ENCODE assay signal across 10 cellular contexts in genomic region chr12:121061831-121062230, GRCh38. TPM values are rescaled to one million over a fixed set of nuclear protein-coding genes. Genes with fewer than 3 reads are reported as not detected.
A peak's percentile ranks its signal among the peaks of the same experiment; 100 is the strongest.
DNase-seq lines count a peak whose midpoint lies in the region; ATAC-seq, FAIRE-seq and TF ChIP-seq lines count a peak whose summit lies in the region.
"Had no signal": no experiment of that assay in that cellular context is flagged by ENCODE, and none has a peak within 500 bp of the region (broad histone marks: within the 10 kb centered on the region; RNA-seq: fewer than 3 reads in every experiment).

No MANE protein-coding gene starts in this region.

- no TSS peak for BruUV-seq in HepG2 (replicated peaks; lab: Mats Ljungman, UMichigan)

- H3K4me2 ChIP-seq in MM.1S (ENCODE audit: low read depth, low read length), result no peak overlapping the region
- no peak overlapping the region for H3K4me2 ChIP-seq in HepG2 (ENCODE audit: low read depth, low read length)

- no peaks in the 10 kb centered on the region for H3K9me3 Mint-ChIP-seq in naive thymus-derived CD8-positive, alpha-beta T cell

- no peaks in the 10 kb centered on the region for H3K27me3 ChIP-seq in MM.1S (replicated peaks; ENCODE audit: insufficient read depth, low read length)
- H3K27me3 ChIP-seq in HepG2 (ENCODE audit: control insufficient read depth in 1 of 2, insufficient read depth in 2 of 2, low read length in 2 of 2), result 0 out of 5 replicates have a peak, but pooled peaks cover 0 to 2% of the 10 kb centered on the region in 2 experiments
- H3K27me3 ChIP-seq in spleen (replicated peaks in 1 of 7), result no peaks in the 10 kb centered on the region

- H3K4me3 ChIP-seq in MM.1S (ENCODE audit: low read length) (no peak overlapping the region), HepG2 (replicated peaks in 1 of 3; ENCODE audit: insufficient read depth in 1 of 3, low read depth in 2 of 3, low read length in 3 of 3) (no peak overlapping the region), spleen (no peak overlapping the region)

- H3K79me2 ChIP-seq in MM.1S (ENCODE audit: low read length) (no peaks in the 10 kb centered on the region), HepG2 (ENCODE audit: insufficient read depth, low read length) (no peaks in the 10 kb centered on the region)

- H3K4me1 Mint-ChIP-seq in naive thymus-derived CD8-positive, alpha-beta T cell, result peaks cover 6 to 22% (median 16%) of the 10 kb centered on the region in 4 donors

- H3F3A ChIP-seq in MM.1S (ENCODE audit: insufficient read depth, low read length), result peaks cover 5% of the 10 kb centered on the region; the same call in 1 of the 2 replicates

- 0 out of 2 replicates have a peak, but pooled peaks have one; percentile 4 for TF ChIP-seq CTCF in MM.1S (IDR thresholded peaks at IDR 0.05; ENCODE audit: low read length)
- TF ChIP-seq CTCF in HepG2 (CRISPR knock-in tag; IDR thresholded peaks at IDR 0.05), result peak; percentile 54
- peak in 1 of 11 experiments; percentile 9 for TF ChIP-seq CTCF in spleen (IDR thresholded peaks at IDR 0.05 in 8 of 11, conservative IDR thresholded peaks at IDR 0.05 in 3 of 11)

- H3K27ac ChIP-seq in MM.1S (ENCODE audit: low read length) (no peak overlapping the region), HepG2 (ENCODE audit: extremely low read length, insufficient read depth, low read length) (no peak overlapping the region), spleen (no peak overlapping the region)

- FAIRE-seq in HepG2 (lab: Jason Lieb, UNC), result no peak

- in situ Hi-C loops in HepG2 (cut with HindIII; ENCODE audit: extremely low pct_ligation_motif_present, low pct_unique_long_range_greater_than_20kb), result loop anchor here (5.0 kb wide), 1 partner anchor 35 kb away; no protein-coding TSS in a partner anchor

- WGBS in HepG2 (ENCODE audit: low lambda C conversion rate), result 0% methylated on average over 2 of the region's 2 CpGs
- 46 to 68% (median 54%) methylated on average over 2 of the region's 2 CpGs for WGBS in spleen, 5 donors

- no peak overlapping the region for H3K4me3 Mint-ChIP-seq in naive thymus-derived CD8-positive, alpha-beta T cell

- H3K27ac Mint-ChIP-seq in naive thymus-derived CD8-positive, alpha-beta T cell, result no peak overlapping the region

- POLR2A ChIA-PET in HepG2 (lab: Yijun Ruan, JAX), result no interaction called here
- POLR2A ChIA-PET in naive thymus-derived CD8-positive, alpha-beta T cell (lab: Charles Lee), result interaction anchor here (0.6 to 2.0 kb wide), 4 partner anchors 9 to 162 kb away, joined by 3 to 7 read pairs (median 5); no protein-coding TSS in a partner anchor

- H3K36me3 ChIP-seq in MM.1S (replicated peaks; ENCODE audit: insufficient read depth, low read length), result no peaks in the 10 kb centered on the region
- no peaks in the 10 kb centered on the region for H3K36me3 ChIP-seq in HepG2 (replicated peaks in 1 of 2; ENCODE audit: control insufficient read depth in 1 of 2, insufficient read depth in 2 of 2, low read length in 2 of 2)
- H3K36me3 ChIP-seq in spleen, result no peaks in the 10 kb centered on the region

- H3K4me1 ChIP-seq in MM.1S (ENCODE audit: low read length) (no peaks in the 10 kb centered on the region), HepG2 (ENCODE audit: insufficient read depth, low read length) (peaks cover 19% of the 10 kb centered on the region), spleen (peaks cover 6 to 22% (median 14%) of the 10 kb centered on the region in 6 donors)

- no peaks in the 10 kb centered on the region for H3K9me2 ChIP-seq in MM.1S (replicated peaks; ENCODE audit: insufficient read depth, low read length)

- H3K36me3 Mint-ChIP-seq in naive thymus-derived CD8-positive, alpha-beta T cell, result no peaks in the 10 kb centered on the region

- no peaks in the 10 kb centered on the region for H3K27me3 Mint-ChIP-seq in naive thymus-derived CD8-positive, alpha-beta T cell

- H3K9ac ChIP-seq in MM.1S (ENCODE audit: low read length) (no peak overlapping the region), HepG2 (ENCODE audit: insufficient read depth, low read depth, low read length) (no peak overlapping the region)

- TF ChIP-seq RAD21 in HepG2 (CRISPR knock-in tag; IDR thresholded peaks at IDR 0.05), result no peak

- CTCF ChIA-PET in HepG2 (lab: Yijun Ruan, JAX; ENCODE audit: low intra/inter-chr PET ratio, low total read pairs), result interaction anchor here (1.4 to 4.2 kb wide), 2 partner anchors 35 to 49 kb away, joined by 7 to 36 read pairs; no protein-coding TSS in a partner anchor

- no peak for TF ChIP-seq EP300 in HepG2 (IDR thresholded peaks at IDR 0.05; ENCODE audit: low read depth in 2 of 2, low read length in 2 of 2)
- no peak for TF ChIP-seq EP300 in HepG2 (CRISPR knock-in tag; IDR thresholded peaks at IDR 0.05; ENCODE audit: borderline replicate concordance)

- DNase-seq in EH (ENCODE audit: low read depth) (peak; percentile 25), MM.1S (no peak), amniotic epithelial cell (ENCODE audit: low read depth) (peak; percentile 11), HepG2 (ENCODE audit: low spot score) (peak; percentile 18), spleen (no peak)
- no peak for DNase-seq in naive thymus-derived CD8-positive, alpha-beta T cell
- DNase-seq: activated CD4-positive, alpha-beta T cell treated with anti-CD3 and anti-CD28 coated beads for 48 hours; NCI-H1092 had no signal

- TF ChIP-seq POLR2A in HepG2 (IDR thresholded peaks at IDR 0.05; ENCODE audit: insufficient read depth in 1 of 2, low read depth in 2 of 2, low read length in 2 of 2) (no peak), spleen (IDR thresholded peaks at IDR 0.05) (no peak)

- H2AFZ ChIP-seq in MM.1S (ENCODE audit: low read length), result no peak overlapping the region
- H2AFZ ChIP-seq in HepG2 (ENCODE audit: low read length), result no peak overlapping the region

- ATAC-seq in HepG2, result no peak
- ATAC-seq in GM21423 (IDR thresholded peaks at IDR 0.05; ENCODE audit: unreplicated experiment), result no peak
- no peak for ATAC-seq in naive thymus-derived CD8-positive, alpha-beta T cell
- ATAC-seq in GM21381 (IDR thresholded peaks at IDR 0.05; ENCODE audit: unreplicated experiment), result no peak

- H4K20me1 ChIP-seq in MM.1S (ENCODE audit: insufficient read depth, low read length), result no peaks in the 10 kb centered on the region
- H4K20me1 ChIP-seq in HepG2 (ENCODE audit: insufficient read depth, low read length), result no peaks in the 10 kb centered on the region

- intact Hi-C loops in HepG2 (cut with micrococcal nuclease; ENCODE audit: unreplicated experiment) (loop anchor here (2.0 to 5.0 kb wide), 3 partner anchors 35 to 170 kb away; no protein-coding TSS in a partner anchor), spleen (cut with DNase I; ENCODE audit: low total_unique reads) (loop anchor here (2.0 to 5.0 kb wide), 2 partner anchors 35 to 169 kb away; no protein-coding TSS in a partner anchor)

- no peaks in the 10 kb centered on the region for H3K9me3 ChIP-seq in MM.1S (replicated peaks; ENCODE audit: insufficient read depth, low read length)
- no peaks in the 10 kb centered on the region for H3K9me3 ChIP-seq in HepG2 (ENCODE audit: low read length)
- H3K9me3 ChIP-seq in spleen, result no peaks in the 10 kb centered on the region

RNA-seq across cellular contexts. Expression of gene OASL, which starts 22.8 kb away (rescaled TPM):
- 0.18 and 0.22 TPM in 2 replicates for total RNA-seq in HepG2 (2016; rRNA removed; fragmentation: Illumina TruSeq; extraction: Trizol)
- total RNA-seq in HepG2 (2016; cell fraction: cytosol; rRNA removed; fragmentation: Illumina TruSeq; extraction: Trizol; ENCODE audit: low read depth), result 0.18 and 0.30 TPM in 2 replicates
- 0.19 and 0.21 TPM in 2 replicates for total RNA-seq in HepG2 (2016; cell fraction: insoluble cytoplasmic fraction; rRNA removed; fragmentation: Illumina TruSeq; extraction: Trizol)
- 0.15 and 0.31 TPM in 2 replicates for total RNA-seq in HepG2 (2016; cell fraction: membrane; rRNA removed; fragmentation: Illumina TruSeq; extraction: Trizol)
- total RNA-seq in HepG2 (2016; cell fraction: nucleus; rRNA removed; fragmentation: Illumina TruSeq; extraction: Trizol), result not detected in 2 replicates
- 0.09 and 0.11 TPM in 2 replicates for polyA plus RNA-seq in HepG2 (2011; rRNA removed)
- polyA plus RNA-seq in HepG2 (2011; cell fraction: cytosol; rRNA removed), result 0.05 and 0.09 TPM in 2 replicates
- not detected in 2 replicates for polyA plus RNA-seq in HepG2 (2011; cell fraction: nucleus; rRNA removed)
- 0.07 TPM in 1 of 2 replicates, not detected in the other for polyA plus RNA-seq in HepG2 (2012)
- polyA plus RNA-seq in HepG2 (2016; cell fraction: cytosol; fragmentation: Illumina TruSeq; extraction: Trizol; ENCODE audit: low read depth), result 0.18 and 0.25 TPM in 2 replicates
- polyA plus RNA-seq in HepG2 (2016; cell fraction: insoluble cytoplasmic fraction; fragmentation: Illumina TruSeq; extraction: Trizol; ENCODE audit: low read depth), result 0.20 and 0.21 TPM in 2 replicates
- 0.14 and 0.29 TPM in 2 replicates for polyA plus RNA-seq in HepG2 (2016; cell fraction: membrane; fragmentation: Illumina TruSeq; extraction: Trizol; ENCODE audit: low read depth)
- polyA plus RNA-seq in HepG2 (2016; cell fraction: nucleus; fragmentation: Illumina TruSeq; extraction: Trizol; ENCODE audit: insufficient read depth, low read depth), result 0.37 TPM in 1 of 2 replicates, not detected in the other
- 0.46 and 6.9 TPM in 2 replicates for polyA minus RNA-seq in HepG2 (2011; rRNA and poly(A)+ RNA removed; ENCODE audit: low replicate concordance)
- not detected in 2 replicates for polyA minus RNA-seq in HepG2 (2011; cell fraction: cytosol; rRNA and poly(A)+ RNA removed)
- not detected in 2 replicates for polyA minus RNA-seq in HepG2 (2011; cell fraction: nucleus; rRNA and poly(A)+ RNA removed)
- 1 to 10 TPM; 2.9 to 4.8 (median 3.7) TPM for total RNA-seq in spleen
- 1 to 10 TPM; 1.9 to 2.9 (median 2.4) TPM for polyA plus RNA-seq in spleen
- 1 to 10 TPM; 1.6 to 1.9 TPM for total RNA-seq in naive thymus-derived CD8-positive, alpha-beta T cell
- polyA plus RNA-seq in naive thymus-derived CD8-positive, alpha-beta T cell, result 10 to 100 TPM in 1 of 3 donors, 1 to 10 TPM in 2; 1.9 to 11.2 (median 3.0) TPM

RNA-seq across cellular contexts. Expression of gene C12orf43, which starts 45.5 kb away (rescaled TPM):
- total RNA-seq in HepG2 (2016; rRNA removed; fragmentation: Illumina TruSeq; extraction: Trizol) (11.1 and 12.9 TPM in 2 replicates), spleen (10 to 100 TPM in 6 of 7 donors, 1 to 10 TPM in 1; 8.0 to 16.8 (median 13.5) TPM)
- total RNA-seq in HepG2 (2016; cell fraction: cytosol; rRNA removed; fragmentation: Illumina TruSeq; extraction: Trizol; ENCODE audit: low read depth), result 2.9 and 3.0 TPM in 2 replicates
- 11.4 and 12.4 TPM in 2 replicates for total RNA-seq in HepG2 (2016; cell fraction: insoluble cytoplasmic fraction; rRNA removed; fragmentation: Illumina TruSeq; extraction: Trizol)
- 6.7 and 7.4 TPM in 2 replicates for total RNA-seq in HepG2 (2016; cell fraction: membrane; rRNA removed; fragmentation: Illumina TruSeq; extraction: Trizol)
- total RNA-seq in HepG2 (2016; cell fraction: nucleus; rRNA removed; fragmentation: Illumina TruSeq; extraction: Trizol), result 6.3 and 8.5 TPM in 2 replicates
- polyA plus RNA-seq in HepG2 (2011; rRNA removed) (7.5 and 7.9 TPM in 2 replicates), spleen (10 to 100 TPM in 1 of 3 donors, 1 to 10 TPM in 2; 8.7 to 10.5 (median 9.5) TPM)
- polyA plus RNA-seq in HepG2 (2011; cell fraction: cytosol; rRNA removed), result 7.3 TPM in 2 replicates
- 5.4 and 5.7 TPM in 2 replicates for polyA plus RNA-seq in HepG2 (2011; cell fraction: nucleus; rRNA removed)
- 4.9 and 5.2 TPM in 2 replicates for polyA plus RNA-seq in HepG2 (2012)
- polyA plus RNA-seq in HepG2 (2016; cell fraction: cytosol; fragmentation: Illumina TruSeq; extraction: Trizol; ENCODE audit: low read depth), result 2.1 and 2.4 TPM in 2 replicates
- polyA plus RNA-seq in HepG2 (2016; cell fraction: insoluble cytoplasmic fraction; fragmentation: Illumina TruSeq; extraction: Trizol; ENCODE audit: low read depth), result 15.7 and 18.4 TPM in 2 replicates
- 4.8 and 5.4 TPM in 2 replicates for polyA plus RNA-seq in HepG2 (2016; cell fraction: membrane; fragmentation: Illumina TruSeq; extraction: Trizol; ENCODE audit: low read depth)
- polyA plus RNA-seq in HepG2 (2016; cell fraction: nucleus; fragmentation: Illumina TruSeq; extraction: Trizol; ENCODE audit: insufficient read depth, low read depth), result 11.1 and 11.5 TPM in 2 replicates
- 5.8 and 9.3 TPM in 2 replicates for polyA minus RNA-seq in HepG2 (2011; rRNA and poly(A)+ RNA removed; ENCODE audit: low replicate concordance)
- polyA minus RNA-seq in HepG2 (2011; cell fraction: cytosol; rRNA and poly(A)+ RNA removed), result 3.1 and 3.3 TPM in 2 replicates
- 8.5 and 12.4 TPM in 2 replicates for polyA minus RNA-seq in HepG2 (2011; cell fraction: nucleus; rRNA and poly(A)+ RNA removed)
- 10 to 100 TPM; 18.1 to 21.3 TPM for total RNA-seq in naive thymus-derived CD8-positive, alpha-beta T cell
- 10 to 100 TPM; 23.4 to 26.0 (median 25.4) TPM for polyA plus RNA-seq in naive thymus-derived CD8-positive, alpha-beta T cell

Comparison
In these comparisons a context has a peak if more than half of its experiments do, and no peak if none do; other contexts are left out.
1. DNase-seq: peak in EH (single experiment), amniotic epithelial cell (single experiment) and HepG2 (single experiment); none in MM.1S (single experiment), spleen (single experiment) and naive thymus-derived CD8-positive, alpha-beta T cell (0 of 10).